Comparison of ENCODE assay signal across 1 cellular context in the genomic region with DNA sequence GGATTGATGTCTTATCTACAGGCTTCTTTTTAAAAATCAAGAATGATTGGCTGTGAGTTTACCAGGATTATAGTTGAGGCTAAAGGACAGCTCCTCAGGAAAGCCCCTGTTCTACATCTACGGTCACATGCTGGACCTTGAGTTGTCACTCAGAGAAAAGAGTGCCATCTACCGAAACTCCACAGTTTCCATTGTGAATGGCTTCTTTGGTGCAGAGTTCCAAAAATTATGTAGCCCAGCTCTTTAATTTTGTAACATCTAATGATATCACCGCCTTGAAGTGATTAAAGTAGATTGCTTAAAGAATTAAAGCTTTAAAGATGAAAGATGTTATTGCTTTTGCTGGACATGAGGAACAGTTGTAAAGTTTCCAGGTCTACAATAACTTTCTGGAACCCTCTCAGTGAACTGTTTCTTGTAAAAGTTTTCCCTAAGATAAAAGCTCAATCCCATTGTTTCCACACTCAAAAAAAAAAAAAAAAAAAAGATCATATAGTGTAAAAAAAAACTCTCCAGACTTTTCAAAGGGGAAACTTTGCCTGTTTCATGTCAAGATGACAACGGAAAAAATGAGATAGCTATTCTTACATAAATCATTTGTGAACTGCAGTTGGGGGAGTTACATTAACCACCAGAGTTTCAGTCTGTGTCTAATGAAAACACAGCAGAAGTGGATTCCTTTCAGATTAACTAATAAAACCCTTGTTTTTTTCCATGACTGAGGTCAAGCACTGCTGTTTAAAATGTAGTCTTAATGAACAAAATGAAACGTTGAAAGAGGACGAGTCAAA.
TF ChIP-seq lines count a peak whose summit lies in the region.

No MANE protein-coding gene starts in this region.

TF ChIP-seq in endothelial cell of umbilical vein, 7 proteins besides CTCF, POLR2A, EP300 and RAD21:
- TF ChIP-seq, protein P1, sequence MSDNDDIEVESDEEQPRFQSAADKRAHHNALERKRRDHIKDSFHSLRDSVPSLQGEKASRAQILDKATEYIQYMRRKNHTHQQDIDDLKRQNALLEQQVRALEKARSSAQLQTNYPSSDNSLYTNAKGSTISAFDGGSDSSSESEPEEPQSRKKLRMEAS (IDR thresholded peaks at IDR 0.05; ENCODE audit: insufficient read depth, insufficient read length), result peak; percentile 7
- no peak for TF ChIP-seq GATA2 (IDR thresholded peaks at IDR 0.05; ENCODE audit: insufficient read depth, insufficient read length, low read depth, low read length)
